Comparison of ENCODE assay signal across 8 cellular contexts in the genomic region with DNA sequence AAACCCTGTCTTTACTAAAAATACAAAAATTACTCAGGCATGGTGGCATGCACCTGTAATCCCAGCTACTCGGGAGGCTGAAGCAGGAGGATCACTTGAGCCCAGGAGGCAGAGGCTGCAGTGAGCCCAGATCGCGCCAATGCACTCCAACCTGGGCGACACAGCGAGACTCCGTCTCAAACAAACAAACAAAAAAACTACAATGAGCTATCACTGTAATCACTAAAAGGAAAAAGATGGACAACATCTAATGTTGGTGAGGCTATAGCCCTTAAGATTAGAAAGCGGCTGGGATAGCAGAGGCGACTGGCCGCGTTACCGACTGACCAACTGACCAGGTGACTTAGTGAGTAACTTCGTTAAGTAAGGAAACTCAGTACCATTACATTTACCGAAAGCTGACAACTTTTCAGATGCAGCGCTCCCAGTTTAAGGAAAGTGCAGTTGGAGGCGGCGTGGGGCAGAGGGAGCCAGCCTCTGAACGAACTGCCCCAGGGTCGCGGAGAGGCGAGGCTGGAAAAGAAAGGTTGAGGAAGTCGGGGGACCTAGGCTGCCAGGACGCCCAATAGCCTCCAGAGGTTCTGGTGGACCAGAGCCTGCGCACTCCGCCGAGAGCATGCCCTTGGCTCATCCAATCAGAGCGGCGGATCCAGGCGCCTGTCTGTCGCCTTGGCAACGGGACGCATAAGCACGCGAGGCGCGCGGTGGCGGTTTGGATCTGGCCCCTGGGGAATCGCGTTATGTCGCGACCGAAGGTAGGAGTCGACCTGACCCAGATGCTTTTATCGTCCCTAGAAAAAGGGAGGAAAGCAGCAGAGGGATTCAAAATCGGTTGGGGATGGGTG. TPM values are rescaled to one million over a fixed set of nuclear protein-coding genes. Genes with fewer than 3 reads are reported as not detected.
DNase-seq lines count a peak whose midpoint lies in the region; ATAC-seq and TF ChIP-seq lines count a peak whose summit lies in the region.

No MANE protein-coding gene starts in this region.

- H3K9me3 Mint-ChIP-seq in activated CD4-positive, alpha-beta T cell treated with anti-CD3 and anti-CD28 coated beads, Interleukin-2, amount 10 ng/mL, durations not matched to agents 24 days and 14 days: no peaks in the 10 kb centered on the region

- peak; percentile 89 for ATAC-seq in HG03439 (IDR thresholded peaks at IDR 0.05; ENCODE audit: unreplicated experiment)

- H3K27ac Mint-ChIP-seq in activated CD4-positive, alpha-beta T cell treated with anti-CD3 and anti-CD28 coated beads, Interleukin-2, amount 10 ng/mL, durations not matched to agents 24 days and 14 days: peak overlapping the region; percentile 82

- peaks cover 48% of the 10 kb centered on the region for H3K27me3 Mint-ChIP-seq in activated CD4-positive, alpha-beta T cell treated with anti-CD3 and anti-CD28 coated beads, Interleukin-2, amount 10 ng/mL, durations not matched to agents 24 days and 14 days

- H3K36me3 Mint-ChIP-seq in activated CD4-positive, alpha-beta T cell treated with anti-CD3 and anti-CD28 coated beads, Interleukin-2, amount 10 ng/mL, durations not matched to agents 24 days and 14 days (ENCODE audit: low read depth): no peaks in the 10 kb centered on the region

- peak; percentile 19 for TF ChIP-seq POLR2A in GM19193 (IDR thresholded peaks at IDR 0.05; ENCODE audit: extremely low read depth, insufficient read depth, insufficient read length)

- peak overlapping the region; percentile 94 for H3K4me3 Mint-ChIP-seq in activated CD4-positive, alpha-beta T cell treated with anti-CD3 and anti-CD28 coated beads, Interleukin-2, amount 10 ng/mL, durations not matched to agents 24 days and 14 days

- peaks cover 14% of the 10 kb centered on the region for H3K4me1 Mint-ChIP-seq in activated CD4-positive, alpha-beta T cell treated with anti-CD3 and anti-CD28 coated beads, Interleukin-2, amount 10 ng/mL, durations not matched to agents 24 days and 14 days

- intact Hi-C loops in activated CD4-positive, alpha-beta T cell treated with anti-CD3 and anti-CD28 coated beads, Interleukin-2, amount 10 ng/mL, durations not matched to agents 24 days and 14 days (cut with micrococcal nuclease): loop anchor here (1.0 kb wide), 1 partner anchor 73 kb away; the partner anchor contains the start of gene PDRG1

- DNase-seq in AG20443 (ENCODE audit: low spot score): peak; percentile 98
- DNase-seq in NCI-H510A treated with DMSO at 0.1 percent for 48 hours (lab: John Stamatoyannopoulos, UW): peak; percentile 86
- peak; percentile 94 for DNase-seq in activated CD4-positive, alpha-beta T cell treated with anti-CD3 and anti-CD28 coated beads, Interleukin-2, amount 10 ng/mL, durations not matched to agents 24 days and 14 days
- DNase-seq in dedifferentiated amniotic fluid mesenchymal stem cell (ENCODE audit: extremely low spot score): peak; percentile 94
- DNase-seq in left kidney (ENCODE audit: low read depth, low spot score): peak; percentile 98
- peak; percentile 50 to 68 for DNase-seq in stimulated activated CD4-positive, alpha-beta T cell treated with anti-CD3 and anti-CD28 coated beads, Interleukin-1b, Interleukin-23, amount 100 ng/mL, for 4 hours (ENCODE audit: low read depth in 2 of 2)

RNA-seq across cellular contexts. Expression of gene TTLL9, which starts 8.9 kb away (rescaled TPM):
- total RNA-seq in activated CD4-positive, alpha-beta T cell treated with anti-CD3 and anti-CD28 coated beads, Interleukin-2, amount 10 ng/mL, durations not matched to agents 24 days and 14 days: not detected in 2 replicates

RNA-seq across cellular contexts. Expression of gene DUSP15, which starts 9.0 kb away (rescaled TPM):
- total RNA-seq in activated CD4-positive, alpha-beta T cell treated with anti-CD3 and anti-CD28 coated beads, Interleukin-2, amount 10 ng/mL, durations not matched to agents 24 days and 14 days: not detected in 2 replicates

RNA-seq across cellular contexts. Expression of gene FOXS1, which starts 34.0 kb away (rescaled TPM):
- total RNA-seq in activated CD4-positive, alpha-beta T cell treated with anti-CD3 and anti-CD28 coated beads, Interleukin-2, amount 10 ng/mL, durations not matched to agents 24 days and 14 days: not detected in 2 replicates

Comparison
In these comparisons a context has a peak if more than half of its experiments do, and no peak if none do; other contexts are left out.
1. Peak in every context shown above with its lines: DNase-seq and ATAC-seq.